8 cellular contexts compared by ENCODE assay signal in genomic region chr17:80415626-80416042, GRCh38. TPM values are rescaled to one million over a fixed set of nuclear protein-coding genes. Genes with fewer than 3 reads are reported as not detected.
DNase-seq lines count a peak whose midpoint lies in the region; ATAC-seq, FAIRE-seq and TF ChIP-seq lines count a peak whose summit lies in the region.

No MANE protein-coding gene starts in this region.

- no peaks in the 10 kb centered on the region for H3K9me3 ChIP-seq in NT2/D1 (ENCODE audit: insufficient read depth, low read length)
- H3K9me3 ChIP-seq in parathyroid adenoma (ENCODE audit: control insufficient read depth, low read length): no peaks in the 10 kb centered on the region

- peaks cover 4% of the 10 kb centered on the region for H3K4me1 ChIP-seq in NT2/D1 (ENCODE audit: insufficient read depth, insufficient read length)
- H3K4me1 ChIP-seq in parathyroid adenoma: peaks cover 6% of the 10 kb centered on the region

- H3K27ac ChIP-seq in parathyroid adenoma: peak overlapping the region; percentile 95

- peak overlapping the region; percentile 83 for H3K9ac ChIP-seq in NT2/D1 (ENCODE audit: insufficient read length, low read depth)
- H3K9ac ChIP-seq in parathyroid adenoma: peak overlapping the region; percentile 89

- H3K79me2 ChIP-seq in parathyroid adenoma: peaks cover 19% of the 10 kb centered on the region

- no peak for ATAC-seq in GM18907 (IDR thresholded peaks at IDR 0.05; ENCODE audit: unreplicated experiment)

- FAIRE-seq in RCC 7860 (lab: Jason Lieb, UNC): no peak

- H3K27me3 ChIP-seq in NT2/D1 (ENCODE audit: insufficient read depth, insufficient read length): peaks cover 25% of the 10 kb centered on the region
- H3K27me3 ChIP-seq in parathyroid adenoma (ENCODE audit: control insufficient read depth, insufficient read depth, low read length): no peaks in the 10 kb centered on the region

- H2AFZ ChIP-seq in parathyroid adenoma: peak overlapping the region; percentile 98

- peak overlapping the region; percentile 83 for H3K4me3 ChIP-seq in GM12875 (ENCODE audit: low read depth, low read length)
- peak overlapping the region; percentile 87 for H3K4me3 ChIP-seq in NT2/D1 (ENCODE audit: insufficient read length, low read depth)
- H3K4me3 ChIP-seq in epithelial cell of proximal tubule (ENCODE audit: low read depth, low read length): peak overlapping the region; percentile 94
- H3K4me3 ChIP-seq in parathyroid adenoma (ENCODE audit: low read depth, low read length): peak overlapping the region; percentile 98

- H3K36me3 ChIP-seq in NT2/D1 (ENCODE audit: insufficient read depth, insufficient read length, low read length) (peaks cover 33% of the 10 kb centered on the region), parathyroid adenoma (ENCODE audit: control insufficient read depth, insufficient read depth, low read length) (no peaks in the 10 kb centered on the region)

- H3K4me2 ChIP-seq in parathyroid adenoma (ENCODE audit: low read length): peak overlapping the region; percentile 84

- no peak for TF ChIP-seq CTCF in GM12875 (IDR thresholded peaks at IDR 0.05; ENCODE audit: borderline replicate concordance, insufficient read depth, low read depth, low read length)
- TF ChIP-seq CTCF in epithelial cell of proximal tubule (conservative IDR thresholded peaks at IDR 0.05; ENCODE audit: low read depth, low read length): no peak
- TF ChIP-seq CTCF in parathyroid adenoma (IDR thresholded peaks at IDR 0.05): no peak

- no peak for DNase-seq in NT2/D1 (ENCODE audit: low read depth, low spot score)
- DNase-seq in epithelial cell of proximal tubule (ENCODE audit: low read depth): no peak
- no peak for DNase-seq in SW480 (ENCODE audit: low spot score)
- no peak for DNase-seq in RCC 7860 (ENCODE audit: low spot score)
- DNase-seq in GDM1 (lab: John Stamatoyannopoulos, UW): no peak

RNA-seq across cellular contexts. Expression of gene ENDOV, which starts 0.7 kb away (rescaled TPM):
- 8.5 and 13.5 TPM in 2 replicates for total RNA-seq in epithelial cell of proximal tubule
